ENCODE assay signal across 8 cellular contexts in genomic region chr6:21588812-21589811, GRCh38. TPM values are rescaled to one million over a fixed set of nuclear protein-coding genes. Genes with fewer than 3 reads are reported as not detected.
DNase-seq lines count a peak whose midpoint lies in the region; TF ChIP-seq lines count a peak whose summit lies in the region.

No MANE protein-coding gene starts in this region.

- H3K4me3 ChIP-seq in MG63, result peak overlapping the region; percentile 62
- H3K4me3 ChIP-seq in neuronal stem cell (ENCODE audit: low read length in 2 of 2), result peak overlapping the region; percentile 63 to 82
- peak overlapping the region; percentile 61 to 69 for H3K4me3 ChIP-seq in testis

- H3K4me1 ChIP-seq in H9 (ENCODE audit: insufficient read depth, low read length), result no peaks in the 10 kb centered on the region
- peaks cover 6 to 11% of the 10 kb centered on the region in 2 donors for H3K4me1 ChIP-seq in neuronal stem cell (ENCODE audit: control insufficient read depth in 2 of 2, insufficient read depth in 1 of 2, low read depth in 1 of 2, low read length in 2 of 2)
- peaks cover 10% of the 10 kb centered on the region for H3K4me1 ChIP-seq in testis

- H4K8ac ChIP-seq in H9 (replicated peaks; ENCODE audit: insufficient read length, low read depth, low read length), result no peak overlapping the region
- no peak overlapping the region for H4K8ac ChIP-seq in neuronal stem cell (ENCODE audit: low read depth, low read length)

- peaks cover 5% of the 10 kb centered on the region; the same call in 1 of the 2 replicates for H3K79me2 ChIP-seq in H9 (ENCODE audit: insufficient read depth, low read length)

- H2AFZ ChIP-seq in H9 (ENCODE audit: low read length) (peak overlapping the region; percentile 11), neuronal stem cell (ENCODE audit: low read length) (peak overlapping the region; percentile 96)

- peaks cover 18 to 20% of the 10 kb centered on the region in 2 experiments for H3K4me1 Mint-ChIP-seq in H9

- no peak overlapping the region for H4K91ac ChIP-seq in H9 (ENCODE audit: insufficient read length, low read depth, low read length)
- no peak overlapping the region for H4K91ac ChIP-seq in neuronal stem cell (ENCODE audit: low read depth, low read length, poor library complexity)

- H3K4me2 ChIP-seq in H9 (ENCODE audit: insufficient read depth, insufficient read length, low read length) (peak overlapping the region; percentile 89), neuronal stem cell (ENCODE audit: insufficient read depth, low read length, poor library complexity, severe bottlenecking) (peak overlapping the region; percentile 99)

- DNase-seq in GM04503 (ENCODE audit: low read depth), result peak; percentile 28
- peak; percentile 90 for DNase-seq in H9
- DNase-seq in MG63, result peak; percentile 63
- peak; percentile 80 for DNase-seq in SHP77 treated with DMSO at 0.1 percent for 48 hours (lab: John Stamatoyannopoulos, UW)
- DNase-seq in activated gamma-delta T cell treated with anti-CD3 and anti-CD28 coated beads, Interleukin-2, amount 50 U/mL, for 16 hours (ENCODE audit: low read depth), result peak; percentile 67
- DNase-seq in foreskin melanocyte, result peak; percentile 83
- peak; percentile 82 for DNase-seq in neuronal stem cell (ENCODE audit: low spot score)
- DNase-seq in testis, result peak; percentile 92

- H4K20me1 ChIP-seq in H9 (ENCODE audit: control insufficient read depth, insufficient read depth, insufficient read length), result no peaks in the 10 kb centered on the region

- H3K36me3 ChIP-seq in MG63 (no peaks in the 10 kb centered on the region), neuronal stem cell (replicated peaks in 1 of 2; ENCODE audit: control insufficient read depth in 2 of 2, insufficient read depth in 2 of 2, low read length in 2 of 2) (no peaks in the 10 kb centered on the region), testis (ENCODE audit: low read depth, missing control alignments) (no peaks in the 10 kb centered on the region)

- no peak overlapping the region for H3K14ac ChIP-seq in H9 (ENCODE audit: insufficient read depth, low read length)
- H3K14ac ChIP-seq in neuronal stem cell (ENCODE audit: low read length), result no peak overlapping the region

- H3K9ac ChIP-seq in H9 (ENCODE audit: extremely low read depth, insufficient read length, low read length), result peak overlapping the region; percentile 16
- peak overlapping the region; percentile 96 for H3K9ac ChIP-seq in neuronal stem cell (ENCODE audit: low read depth, low read length, poor library complexity)

- H3K27ac ChIP-seq in H9 (ENCODE audit: insufficient read length, low read depth, low read length) (no peak overlapping the region), neuronal stem cell (replicated peaks; ENCODE audit: low read length) (peak overlapping the region; percentile 92), testis (peak overlapping the region; percentile 79 to 84)

- WGBS in H9 (ENCODE audit: extremely low coverage, insufficient read length, low lambda C conversion rate), result no CpG with 5 or more reads among the region's 42 CpGs
- WGBS in neuronal stem cell (ENCODE audit: extremely low coverage in 2 of 2, insufficient read length in 2 of 2, insufficient replicate concordance in 1 of 2), 2 donors, result no CpG with 5 or more reads among the region's 42 CpGs
- WGBS in testis, 2 donors, result 1% methylated on average over 41 to 42 of the region's 42 CpGs

- no peak overlapping the region for H4K5ac ChIP-seq in H9 (ENCODE audit: insufficient read length, low read depth, low read length)

- intact Hi-C loops in testis (cut with DNase I; ENCODE audit: low total_unique reads), result no loop called here

- H3K18ac ChIP-seq in H9 (ENCODE audit: insufficient read length, low read depth, low read length) (no peak overlapping the region), neuronal stem cell (ENCODE audit: low read length) (peak overlapping the region; percentile 3)

- H3K9me3 Mint-ChIP-seq in H9, result no peaks in the 10 kb centered on the region; a peak in 1 of 5 replicates

- no peak overlapping the region for H3T11ph ChIP-seq in H9 (ENCODE audit: low read length)

- peaks cover 30% of the 10 kb centered on the region for H3K23me2 ChIP-seq in H9 (ENCODE audit: insufficient read length, low read depth, low read length, poor library complexity, severe bottlenecking)

- H3K4me3 Mint-ChIP-seq in H9, result peak overlapping the region; percentile 89 to 97

- H3K79me1 ChIP-seq in H9 (ENCODE audit: insufficient read depth, low read depth, low read length, poor library complexity, severe bottlenecking), result no peaks in the 10 kb centered on the region
- H3K79me1 ChIP-seq in neuronal stem cell (ENCODE audit: low read depth, low read length), result no peaks in the 10 kb centered on the region

- peaks cover 15% of the 10 kb centered on the region for H3K27me3 Mint-ChIP-seq in H9 (ENCODE audit: low read depth)

- no peak for TF ChIP-seq POLR2A in testis (IDR thresholded peaks at IDR 0.05)

- H2BK15ac ChIP-seq in H9 (ENCODE audit: low read depth, low read length), result no peak overlapping the region
- H2BK15ac ChIP-seq in neuronal stem cell (ENCODE audit: low read length), result no peak overlapping the region

- H3K4ac ChIP-seq in H9 (ENCODE audit: low read depth, low read length) (no peak overlapping the region), neuronal stem cell (ENCODE audit: low read length) (no peak overlapping the region)

- H2AK5ac ChIP-seq in H9 (ENCODE audit: insufficient read length, low read length) (no peak overlapping the region), neuronal stem cell (ENCODE audit: low read depth, low read length) (no peak overlapping the region)

- H3K56ac ChIP-seq in H9 (ENCODE audit: insufficient read length, low read depth, low read length), result no peak overlapping the region

- H3K9me3 ChIP-seq in H9 (ENCODE audit: control insufficient read depth, low read depth, low read length) (no peaks in the 10 kb centered on the region), MG63 (no peaks in the 10 kb centered on the region), neuronal stem cell (replicated peaks in 1 of 2; ENCODE audit: control insufficient read depth in 2 of 2, insufficient read depth in 1 of 2, low read depth in 1 of 2, low read length in 2 of 2) (no peaks in the 10 kb centered on the region), testis (no peaks in the 10 kb centered on the region)

- peak; percentile 98 for TF ChIP-seq CTCF in H9 (conservative IDR thresholded peaks at IDR 0.05)
- peak; percentile 79 to 86 (median 81) for TF ChIP-seq CTCF in testis (IDR thresholded peaks at IDR 0.05)

- no peak overlapping the region for H2BK20ac ChIP-seq in H9 (ENCODE audit: low read depth, low read length, poor library complexity, severe bottlenecking)

- H3K27me3 ChIP-seq in H9 (ENCODE audit: insufficient read depth, low read length) (no peaks in the 10 kb centered on the region; the same call in 1 of the 2 replicates), MG63 (no peaks in the 10 kb centered on the region), neuronal stem cell (ENCODE audit: control insufficient read depth in 3 of 3, insufficient read depth in 3 of 3, low read depth in 1 of 3, low read length in 3 of 3) (no peaks in the 10 kb centered on the region), testis (no peaks in the 10 kb centered on the region)

- no peak overlapping the region for H2BK120ac ChIP-seq in H9 (ENCODE audit: low read depth, low read length, poor library complexity, severe bottlenecking)
- no peak overlapping the region for H2BK120ac ChIP-seq in neuronal stem cell (ENCODE audit: low read depth, low read length)

- peak overlapping the region in 2 of 3 experiments; percentile 83 to 85; a peak in 3 of 7 replicates for H3K27ac Mint-ChIP-seq in H9

- H2BK5ac ChIP-seq in H9 (ENCODE audit: insufficient read length, low read length) (no peak overlapping the region), neuronal stem cell (ENCODE audit: low read length) (peak overlapping the region; percentile 99)

- H3K36me3 Mint-ChIP-seq in H9 (ENCODE audit: insufficient read depth in 1 of 3, low read depth in 3 of 3), result no peaks in the 10 kb centered on the region

- H3K23ac ChIP-seq in H9 (ENCODE audit: insufficient read length, low read depth, low read length), result no peak overlapping the region
- H3K23ac ChIP-seq in neuronal stem cell (ENCODE audit: low read depth, low read length, poor library complexity), result no peak overlapping the region

- H2BK12ac ChIP-seq in H9 (ENCODE audit: insufficient read length, low read depth, low read length) (no peak overlapping the region), neuronal stem cell (ENCODE audit: low read length) (no peak overlapping the region)

RNA-seq across cellular contexts. Expression of gene SOX4, which starts 4.4 kb away (rescaled TPM):
- total RNA-seq in H9 (2021) (108 and 112 TPM in 2 replicates), testis (10 to 100 TPM; 42.9 to 43.9 TPM)
- total RNA-seq in MG63 (2014; rRNA removed; shearing (Covaris generic); ENCODE audit: low replicate concordance), result 7.9 and 8.3 TPM in 2 replicates
- polyA plus RNA-seq in neuronal stem cell (2013, experiment 1 of 2), result 141 TPM
- 150 TPM for polyA plus RNA-seq in neuronal stem cell (2013, experiment 2 of 2)
- polyA plus RNA-seq in testis (ENCODE audit: insufficient read depth, low read depth, low replicate concordance), result 16.1 TPM

Comparison
In these comparisons a context has a peak if more than half of its experiments do, and no peak if none do; other contexts are left out.
1. DNase-seq: peak in every context shown above with its lines; median percentile 92 in testis; 90 in H9; 83 in foreskin melanocyte; 82 in neuronal stem cell; 80 in SHP77 treated with DMSO at 0.1 percent for 48 hours; 67 in activated gamma-delta T cell treated with anti-CD3 and anti-CD28 coated beads, Interleukin-2, amount 50 U/mL, for 16 hours; 63 in MG63; 28 in GM04503.